ENCODE assay signal across 1 cellular context in the genomic region with DNA sequence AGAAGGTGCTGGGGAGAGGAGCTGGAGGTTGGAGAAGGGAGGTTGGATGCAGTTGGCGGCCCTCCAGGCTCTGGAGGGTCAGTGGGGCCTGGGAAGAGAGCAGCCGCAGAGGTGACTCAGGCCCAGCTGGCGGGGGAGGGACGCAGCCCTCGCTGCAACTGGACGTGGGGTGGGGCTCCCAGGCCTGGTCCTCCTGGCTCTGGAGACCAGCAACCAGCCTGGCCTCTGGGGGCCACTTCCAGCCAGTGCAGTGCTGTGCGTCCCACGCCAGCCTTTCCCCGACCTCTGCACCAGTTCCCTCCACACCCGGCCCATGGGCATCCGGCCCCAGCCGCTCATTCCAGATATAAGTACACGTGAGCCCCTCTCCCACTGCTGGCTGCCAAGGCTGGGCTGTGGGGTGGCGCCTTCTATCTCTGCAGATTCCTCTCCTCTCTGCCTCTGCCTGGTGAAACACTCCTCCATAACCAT.
TF ChIP-seq lines count a peak whose summit lies in the region.

No MANE protein-coding gene starts in this region.

TF ChIP-seq in SK-N-SH, 30 proteins besides CTCF, POLR2A, EP300 and RAD21 (continued from another document):
- TF ChIP-seq, protein P1, sequence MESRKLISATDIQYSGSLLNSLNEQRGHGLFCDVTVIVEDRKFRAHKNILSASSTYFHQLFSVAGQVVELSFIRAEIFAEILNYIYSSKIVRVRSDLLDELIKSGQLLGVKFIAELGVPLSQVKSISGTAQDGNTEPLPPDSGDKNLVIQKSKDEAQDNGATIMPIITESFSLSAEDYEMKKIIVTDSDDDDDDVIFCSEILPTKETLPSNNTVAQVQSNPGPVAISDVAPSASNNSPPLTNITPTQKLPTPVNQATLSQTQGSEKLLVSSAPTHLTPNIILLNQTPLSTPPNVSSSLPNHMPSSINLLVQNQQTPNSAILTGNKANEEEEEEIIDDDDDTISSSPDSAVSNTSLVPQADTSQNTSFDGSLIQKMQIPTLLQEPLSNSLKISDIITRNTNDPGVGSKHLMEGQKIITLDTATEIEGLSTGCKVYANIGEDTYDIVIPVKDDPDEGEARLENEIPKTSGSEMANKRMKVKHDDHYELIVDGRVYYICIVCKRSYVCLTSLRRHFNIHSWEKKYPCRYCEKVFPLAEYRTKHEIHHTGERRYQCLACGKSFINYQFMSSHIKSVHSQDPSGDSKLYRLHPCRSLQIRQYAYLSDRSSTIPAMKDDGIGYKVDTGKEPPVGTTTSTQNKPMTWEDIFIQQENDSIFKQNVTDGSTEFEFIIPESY (IDR thresholded peaks at IDR 0.05; ENCODE audit: borderline replicate concordance, low read depth) = 0 out of 2 replicates have a peak, but pooled peaks have one; percentile 71
- TF ChIP-seq GABPA (IDR thresholded peaks at IDR 0.05; ENCODE audit: low read depth) (no peak), EZH2phosphoT487 (IDR thresholded peaks at IDR 0.05; ENCODE audit: borderline replicate concordance, low read depth) (no peak), GATA2 (CRISPR knock-in tag; IDR thresholded peaks at IDR 0.05) (no peak), FOXM1 (IDR thresholded peaks at IDR 0.05; ENCODE audit: low read depth) (no peak; the same call in 1 of the 2 replicates), TAF1 (IDR thresholded peaks at IDR 0.05; ENCODE audit: borderline replicate concordance, low read depth, low read length) (no peak), NRF1 (IDR thresholded peaks at IDR 0.05; ENCODE audit: low read depth, low read length) (no peak), FOSL2 (IDR thresholded peaks at IDR 0.05; ENCODE audit: borderline replicate concordance, low read depth) (peak; percentile 93), RFX5 (IDR thresholded peaks at IDR 0.05; ENCODE audit: low read length) (no peak), YY1 (IDR thresholded peaks at IDR 0.05; ENCODE audit: low read depth) (no peak), CHD2 (IDR thresholded peaks at IDR 0.05; ENCODE audit: low read length, partially characterized antibody) (no peak), MEF2A (IDR thresholded peaks at IDR 0.05; ENCODE audit: borderline replicate concordance, low read depth) (no peak), ELF1 (IDR thresholded peaks at IDR 0.05) (no peak), FOXJ3 (CRISPR knock-in tag; IDR thresholded peaks at IDR 0.05) (no peak), NFIC (IDR thresholded peaks at IDR 0.05; ENCODE audit: borderline replicate concordance) (peak; percentile 91)
- TF ChIP-seq, protein P2, sequence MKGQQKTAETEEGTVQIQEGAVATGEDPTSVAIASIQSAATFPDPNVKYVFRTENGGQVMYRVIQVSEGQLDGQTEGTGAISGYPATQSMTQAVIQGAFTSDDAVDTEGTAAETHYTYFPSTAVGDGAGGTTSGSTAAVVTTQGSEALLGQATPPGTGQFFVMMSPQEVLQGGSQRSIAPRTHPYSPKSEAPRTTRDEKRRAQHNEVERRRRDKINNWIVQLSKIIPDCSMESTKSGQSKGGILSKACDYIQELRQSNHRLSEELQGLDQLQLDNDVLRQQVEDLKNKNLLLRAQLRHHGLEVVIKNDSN (IDR thresholded peaks at IDR 0.05; ENCODE audit: borderline replicate concordance, low read depth) = no peak
- TF ChIP-seq, protein P3, sequence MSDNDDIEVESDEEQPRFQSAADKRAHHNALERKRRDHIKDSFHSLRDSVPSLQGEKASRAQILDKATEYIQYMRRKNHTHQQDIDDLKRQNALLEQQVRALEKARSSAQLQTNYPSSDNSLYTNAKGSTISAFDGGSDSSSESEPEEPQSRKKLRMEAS (IDR thresholded peaks at IDR 0.05; ENCODE audit: low read depth) = peak; percentile 87
- TF ChIP-seq, protein P4, sequence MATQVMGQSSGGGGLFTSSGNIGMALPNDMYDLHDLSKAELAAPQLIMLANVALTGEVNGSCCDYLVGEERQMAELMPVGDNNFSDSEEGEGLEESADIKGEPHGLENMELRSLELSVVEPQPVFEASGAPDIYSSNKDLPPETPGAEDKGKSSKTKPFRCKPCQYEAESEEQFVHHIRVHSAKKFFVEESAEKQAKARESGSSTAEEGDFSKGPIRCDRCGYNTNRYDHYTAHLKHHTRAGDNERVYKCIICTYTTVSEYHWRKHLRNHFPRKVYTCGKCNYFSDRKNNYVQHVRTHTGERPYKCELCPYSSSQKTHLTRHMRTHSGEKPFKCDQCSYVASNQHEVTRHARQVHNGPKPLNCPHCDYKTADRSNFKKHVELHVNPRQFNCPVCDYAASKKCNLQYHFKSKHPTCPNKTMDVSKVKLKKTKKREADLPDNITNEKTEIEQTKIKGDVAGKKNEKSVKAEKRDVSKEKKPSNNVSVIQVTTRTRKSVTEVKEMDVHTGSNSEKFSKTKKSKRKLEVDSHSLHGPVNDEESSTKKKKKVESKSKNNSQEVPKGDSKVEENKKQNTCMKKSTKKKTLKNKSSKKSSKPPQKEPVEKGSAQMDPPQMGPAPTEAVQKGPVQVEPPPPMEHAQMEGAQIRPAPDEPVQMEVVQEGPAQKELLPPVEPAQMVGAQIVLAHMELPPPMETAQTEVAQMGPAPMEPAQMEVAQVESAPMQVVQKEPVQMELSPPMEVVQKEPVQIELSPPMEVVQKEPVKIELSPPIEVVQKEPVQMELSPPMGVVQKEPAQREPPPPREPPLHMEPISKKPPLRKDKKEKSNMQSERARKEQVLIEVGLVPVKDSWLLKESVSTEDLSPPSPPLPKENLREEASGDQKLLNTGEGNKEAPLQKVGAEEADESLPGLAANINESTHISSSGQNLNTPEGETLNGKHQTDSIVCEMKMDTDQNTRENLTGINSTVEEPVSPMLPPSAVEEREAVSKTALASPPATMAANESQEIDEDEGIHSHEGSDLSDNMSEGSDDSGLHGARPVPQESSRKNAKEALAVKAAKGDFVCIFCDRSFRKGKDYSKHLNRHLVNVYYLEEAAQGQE (IDR thresholded peaks at IDR 0.05; ENCODE audit: low read depth, low read length) = no peak; the same call in 1 of the 2 replicates
TF ChIP-seq in SK-N-SH: peak in this region for 9.
